ENCODE assay signal across 19 cellular contexts in genomic region chr2:199811360-199811759, GRCh38.
"Had no signal": no experiment of that assay in that cellular context is flagged by ENCODE, and none has a peak within 500 bp of the region (broad histone marks: within the 10 kb centered on the region; RNA-seq: fewer than 3 reads in every experiment).

No MANE protein-coding gene starts in this region.

- H3K36me3 ChIP-seq: cardiac muscle cell, prostate gland, sigmoid colon, suprapubic skin, upper lobe of left lung had no signal

- H3K27ac Mint-ChIP-seq: activated CD4-positive, alpha-beta T cell treated with anti-CD3 and anti-CD28 coated beads for 36 hours; activated CD8-positive, alpha-beta T cell treated with anti-CD3 and anti-CD28 coated beads, Interleukin-2, amount 10 ng/mL, durations not matched to agents 7 days and 5 days; activated T-helper 1 cell treated with anti-CD3 and anti-CD28 coated beads, Interleukin-12 subunit alpha, Interleukin-12 subunit beta, Interleukin-2, Interleukin-4 antibody, amounts not matched to agents 30 ng/mL and 10 ng/mL and 1 ng/mL, durations not matched to agents 14 hours and 24 hours and 36 hours; natural killer cell had no signal

- H3K4me1 ChIP-seq: prostate gland, suprapubic skin, upper lobe of left lung had no signal

- H3K4me3 ChIP-seq: cardiac muscle cell, prostate gland, sigmoid colon, suprapubic skin, upper lobe of left lung had no signal

- H3K9me3 Mint-ChIP-seq: activated T-helper 1 cell treated with anti-CD3 and anti-CD28 coated beads, Interleukin-12 subunit alpha, Interleukin-12 subunit beta, Interleukin-2, Interleukin-4 antibody, amounts not matched to agents 30 ng/mL and 10 ng/mL and 1 ng/mL, durations not matched to agents 14 hours and 24 hours and 36 hours; natural killer cell had no signal

- H3K4me3 Mint-ChIP-seq: activated CD4-positive, alpha-beta T cell treated with anti-CD3 and anti-CD28 coated beads for 36 hours; activated CD8-positive, alpha-beta T cell treated with anti-CD3 and anti-CD28 coated beads, Interleukin-2, amount 10 ng/mL, durations not matched to agents 7 days and 5 days; activated T-helper 1 cell treated with anti-CD3 and anti-CD28 coated beads, Interleukin-12 subunit alpha, Interleukin-12 subunit beta, Interleukin-2, Interleukin-4 antibody, amounts not matched to agents 30 ng/mL and 10 ng/mL and 1 ng/mL, durations not matched to agents 14 hours and 24 hours and 36 hours; natural killer cell had no signal

- H3K27me3 Mint-ChIP-seq: activated CD4-positive, alpha-beta T cell treated with anti-CD3 and anti-CD28 coated beads for 36 hours had no signal

- H3K4me1 Mint-ChIP-seq: activated CD4-positive, alpha-beta T cell treated with anti-CD3 and anti-CD28 coated beads for 36 hours; natural killer cell had no signal

- DNase-seq: activated CD4-positive, alpha-beta T cell treated with anti-CD3 and anti-CD28 coated beads for 36 hours; activated CD8-positive, alpha-beta T cell treated with anti-CD3 and anti-CD28 coated beads, Interleukin-2, amount 10 ng/mL, durations not matched to agents 7 days and 5 days; activated naive CD4-positive, alpha-beta T cell; cortex of kidney; effector memory CD4-positive, alpha-beta T cell; glutamatergic neuron; natural killer cell; occipital lobe; sigmoid colon; stimulated activated CD4-positive, alpha-beta T cell treated with anti-CD3 and anti-CD28 coated beads, Interleukin-2, amount 100 ng/mL, for 48 hours; stimulated activated naive CD4-positive, alpha-beta T cell treated with Interleukin-2 at 50 U/mL for 16 hours; T1000; upper lobe of left lung had no signal

- ATAC-seq: activated CD4-positive, alpha-beta T cell treated with anti-CD3 and anti-CD28 coated beads for 36 hours; activated CD8-positive, alpha-beta T cell treated with anti-CD3 and anti-CD28 coated beads, Interleukin-2, amount 10 ng/mL, durations not matched to agents 7 days and 5 days; natural killer cell had no signal

- H3K27me3 ChIP-seq: cardiac muscle cell, sigmoid colon, suprapubic skin, upper lobe of left lung had no signal

- H3K9me3 ChIP-seq: prostate gland, sigmoid colon, suprapubic skin, upper lobe of left lung had no signal

- H3K27ac ChIP-seq: cardiac muscle cell, epithelial cell of prostate, prostate gland, sigmoid colon, upper lobe of left lung, VCaP had no signal

- H3K36me3 Mint-ChIP-seq: natural killer cell had no signal
